20 cellular contexts compared by ENCODE assay signal in genomic region chr1:65830306-65830705, GRCh38. TPM values are rescaled to one million over a fixed set of nuclear protein-coding genes. Genes with fewer than 3 reads are reported as not detected.
DNase-seq lines count a peak whose midpoint lies in the region; ATAC-seq, FAIRE-seq and TF ChIP-seq lines count a peak whose summit lies in the region.
"Had no signal": no experiment of that assay in that cellular context is flagged by ENCODE, and none has a peak within 500 bp of the region (broad histone marks: within the 10 kb centered on the region; RNA-seq: fewer than 3 reads in every experiment).

No MANE protein-coding gene starts in this region.

- no peaks in the 10 kb centered on the region for H3K9me3 ChIP-seq in naive thymus-derived CD4-positive, alpha-beta T cell (ENCODE audit: control insufficient read depth in 2 of 3, low read length in 3 of 3)
- H3K9me3 ChIP-seq: HAP-1, heart right ventricle, SJSA1, thoracic aorta had no signal

- DNase-seq in GM12892 (ENCODE audit: insufficient read length) (no peak), LHCN-M2 (ENCODE audit: low read depth) (peak; percentile 21), bronchial epithelial cell (ENCODE audit: low read depth) (peak; percentile 12), NCI-H2029 treated with DMSO at 0.1 percent for 48 hours (lab: John Stamatoyannopoulos, UW) (no peak), COLO668 (lab: John Stamatoyannopoulos, UW; ENCODE audit: unreplicated experiment) (no peak)
- DNase-seq in naive thymus-derived CD4-positive, alpha-beta T cell, result no peak
- DNase-seq: activated naive CD4-positive, alpha-beta T cell treated with anti-CD3 and anti-CD28 coated beads, Interleukin-2, amount 10 ng/mL, durations not matched to agents 7 days and 5 days; brain microvascular endothelial cell; dorsolateral prefrontal cortex; heart right ventricle; islet precursor cell; Kasumi-1; mesenchymal stem cell; NCI-H446; right cardiac atrium; stimulated activated CD4-positive, alpha-beta T cell treated with anti-CD3 and anti-CD28 coated beads, Interleukin-2, amount 100 ng/mL, for 24 hours had no signal

- peak; percentile 82 for ATAC-seq in GM19463 (IDR thresholded peaks at IDR 0.05; ENCODE audit: unreplicated experiment)
- no peak for ATAC-seq in naive thymus-derived CD4-positive, alpha-beta T cell
- ATAC-seq: heart right ventricle, right cardiac atrium had no signal

- TF ChIP-seq POLR2A in GM12892 (IDR thresholded peaks at IDR 0.05; ENCODE audit: low read depth, low read length), result no peak

- H3K36me3 Mint-ChIP-seq in naive thymus-derived CD4-positive, alpha-beta T cell, result no peaks in the 10 kb centered on the region
- H3K36me3 Mint-ChIP-seq: activated naive CD4-positive, alpha-beta T cell treated with anti-CD3 and anti-CD28 coated beads, Interleukin-2, amount 10 ng/mL, durations not matched to agents 7 days and 5 days had no signal

- H3K4me1 ChIP-seq in naive thymus-derived CD4-positive, alpha-beta T cell (ENCODE audit: control insufficient read depth in 2 of 2, insufficient read depth in 2 of 2, low read length in 2 of 2), result no peaks in the 10 kb centered on the region
- H3K4me1 ChIP-seq: HAP-1, heart right ventricle, SJSA1 had no signal

- FAIRE-seq in GM12892 (lab: Jason Lieb, UNC), result peak; percentile 73
- no peak for FAIRE-seq in bronchial epithelial cell (lab: Jason Lieb, UNC)

- H3K27ac Mint-ChIP-seq in naive thymus-derived CD4-positive, alpha-beta T cell, result peak overlapping the region in 1 of 9 donors; percentile 10
- H3K27ac Mint-ChIP-seq: activated naive CD4-positive, alpha-beta T cell treated with anti-CD3 and anti-CD28 coated beads, Interleukin-2, amount 10 ng/mL, durations not matched to agents 7 days and 5 days had no signal

- H3K9me3 Mint-ChIP-seq in naive thymus-derived CD4-positive, alpha-beta T cell, result no peaks in the 10 kb centered on the region
- H3K9me3 Mint-ChIP-seq: activated naive CD4-positive, alpha-beta T cell treated with anti-CD3 and anti-CD28 coated beads, Interleukin-2, amount 10 ng/mL, durations not matched to agents 7 days and 5 days had no signal

- H3K36me3 ChIP-seq in bronchial epithelial cell (ENCODE audit: control insufficient read depth, insufficient read depth, low read length), result no peaks in the 10 kb centered on the region
- H3K36me3 ChIP-seq in naive thymus-derived CD4-positive, alpha-beta T cell (ENCODE audit: control insufficient read depth in 2 of 3, insufficient read depth in 3 of 3, low read length in 3 of 3), result no peaks in the 10 kb centered on the region
- H3K36me3 ChIP-seq: brain microvascular endothelial cell, HAP-1, heart right ventricle, SJSA1, thoracic aorta had no signal

- no peaks in the 10 kb centered on the region for H3K27me3 ChIP-seq in bronchial epithelial cell (ENCODE audit: control insufficient read depth, insufficient read depth, low read length)
- no peaks in the 10 kb centered on the region for H3K27me3 ChIP-seq in naive thymus-derived CD4-positive, alpha-beta T cell (ENCODE audit: control insufficient read depth in 2 of 2, insufficient read depth in 2 of 2, low read length in 2 of 2)
- H3K27me3 ChIP-seq: brain microvascular endothelial cell, dorsolateral prefrontal cortex, heart right ventricle, SJSA1 had no signal

- intact Hi-C loops in naive thymus-derived CD4-positive, alpha-beta T cell (cut with micrococcal nuclease), result loop anchor here in 1 of 2 donors (1.0 to 5.0 kb wide), 3 partner anchors 18 to 38 kb away; partner anchors contain the start of gene PDE4B

- peaks cover 0 to 14% (median 0%) of the 10 kb centered on the region in 7 donors for H3K4me1 Mint-ChIP-seq in naive thymus-derived CD4-positive, alpha-beta T cell

- H3K27me3 Mint-ChIP-seq in naive thymus-derived CD4-positive, alpha-beta T cell, result peaks cover 11 to 44% (median 20%) of the 10 kb centered on the region in 5 donors
- H3K27me3 Mint-ChIP-seq: activated naive CD4-positive, alpha-beta T cell treated with anti-CD3 and anti-CD28 coated beads, Interleukin-2, amount 10 ng/mL, durations not matched to agents 7 days and 5 days had no signal

- POLR2A ChIA-PET in naive thymus-derived CD4-positive, alpha-beta T cell (lab: Charles Lee), result no interaction called here

- peak overlapping the region in 1 of 10 donors; percentile 18 for H3K4me3 Mint-ChIP-seq in naive thymus-derived CD4-positive, alpha-beta T cell
- H3K4me3 Mint-ChIP-seq: activated naive CD4-positive, alpha-beta T cell treated with anti-CD3 and anti-CD28 coated beads, Interleukin-2, amount 10 ng/mL, durations not matched to agents 7 days and 5 days had no signal

- H3K27ac ChIP-seq in naive thymus-derived CD4-positive, alpha-beta T cell (ENCODE audit: low read depth, low read length), result no peak overlapping the region
- H3K27ac ChIP-seq: brain microvascular endothelial cell, dorsolateral prefrontal cortex, heart right ventricle, SJSA1, thoracic aorta had no signal

- TF ChIP-seq CTCF in bronchial epithelial cell (IDR thresholded peaks at IDR 0.05; ENCODE audit: insufficient read depth, low read length, severe bottlenecking), result no peak

- no peak overlapping the region for H3K4me3 ChIP-seq in bronchial epithelial cell (ENCODE audit: low read depth, low read length)
- no peak overlapping the region for H3K4me3 ChIP-seq in naive thymus-derived CD4-positive, alpha-beta T cell (ENCODE audit: low read length)
- H3K4me3 ChIP-seq: dorsolateral prefrontal cortex, HAP-1, heart right ventricle, SJSA1, thoracic aorta had no signal

- CTCF ChIA-PET in naive thymus-derived CD4-positive, alpha-beta T cell (lab: Charles Lee), result no interaction called here

RNA-seq across cellular contexts. Expression of gene PDE4B, which starts 37.6 kb away (rescaled TPM):
- polyA plus RNA-seq in GM12892 (2012; ENCODE audit: missing spikeins), result 16.1 TPM
- total RNA-seq in LHCN-M2 (2014; rRNA removed) (6.0 and 6.8 TPM in 2 replicates), bronchial epithelial cell (0.26 TPM in 1 of 2 replicates, not detected in the other)
- polyA plus RNA-seq in LHCN-M2 (2012), result 0.83 TPM
- 10 to 100 TPM; 43.5 to 99.2 (median 46.7) TPM for total RNA-seq in naive thymus-derived CD4-positive, alpha-beta T cell
- polyA plus RNA-seq in naive thymus-derived CD4-positive, alpha-beta T cell, result 10 to 100 TPM; 46.4 to 48.1 TPM

Comparison
In these comparisons a context has a peak if more than half of its experiments do, and no peak if none do; other contexts are left out.
1. DNase-seq: peak in LHCN-M2 (single experiment) and bronchial epithelial cell (single experiment); none in GM12892 (single experiment), naive thymus-derived CD4-positive, alpha-beta T cell (0 of 9), NCI-H2029 treated with DMSO at 0.1 percent for 48 hours (single experiment) and COLO668 (single experiment).